8 cellular contexts compared by ENCODE assay signal in genomic region chrX:129360175-129360574, GRCh38.
DNase-seq lines count a peak whose midpoint lies in the region; ATAC-seq and TF ChIP-seq lines count a peak whose summit lies in the region.

No MANE protein-coding gene starts in this region.

- H3K79me1 ChIP-seq in trophoblast cell (ENCODE audit: low read length): no peaks in the 10 kb centered on the region

- H4K12ac ChIP-seq in trophoblast cell (ENCODE audit: low read depth, low read length): no peak overlapping the region

- no peak overlapping the region for H2AFZ ChIP-seq in trophoblast cell (ENCODE audit: insufficient read depth, low read length, poor library complexity)

- H3K4me1 ChIP-seq in trophoblast cell (ENCODE audit: control insufficient read depth in 1 of 2, insufficient read depth in 2 of 2, low read length in 2 of 2): no peaks in the 10 kb centered on the region

- no peaks in the 10 kb centered on the region for H3K9me3 ChIP-seq in trophoblast cell (ENCODE audit: insufficient read depth, low read depth, low read length)

- TF ChIP-seq CTCF in fibroblast of mammary gland (conservative IDR thresholded peaks at IDR 0.05; ENCODE audit: control insufficient read depth, insufficient read depth, low read depth, low read length): peak; percentile 59

- no peaks in the 10 kb centered on the region for H3K27me3 ChIP-seq in trophoblast cell (ENCODE audit: insufficient read depth, low read length)

- DNase-seq in CD1c-positive myeloid dendritic cell (ENCODE audit: extremely low spot score): peak; percentile 50
- DNase-seq in NCI-H2107 (lab: John Stamatoyannopoulos, UW): peak; percentile 6
- peak; percentile 0 to 27 for DNase-seq in activated CD4-positive, alpha-beta T cell treated with anti-CD3 and anti-CD28 coated beads, Interleukin-2, amount 50 U/mL, for 24 hours (ENCODE audit: low read depth in 1 of 2, low spot score in 1 of 2)
- peak; percentile 50 for DNase-seq in fibroblast of mammary gland (ENCODE audit: low read depth)
- peak; percentile 8 to 75 for DNase-seq in trophoblast cell
- DNase-seq in ureter (ENCODE audit: low spot score): no peak

- H3K4me3 ChIP-seq in fibroblast of mammary gland (ENCODE audit: control insufficient read depth, low read depth, low read length) (no peak overlapping the region), trophoblast cell (ENCODE audit: low read depth, low read length) (no peak overlapping the region)

- H3K79me2 ChIP-seq in trophoblast cell (ENCODE audit: control insufficient read depth, insufficient read depth, low read length, poor library complexity): no peaks in the 10 kb centered on the region

- ATAC-seq in GM18511 (IDR thresholded peaks at IDR 0.05; ENCODE audit: unreplicated experiment) (peak; percentile 96), HG02981 (IDR thresholded peaks at IDR 0.05; ENCODE audit: unreplicated experiment) (peak; percentile 88)

- no peak overlapping the region for H4K91ac ChIP-seq in trophoblast cell (ENCODE audit: low read depth, low read length)

- no peak overlapping the region for H3K4ac ChIP-seq in trophoblast cell (ENCODE audit: low read depth, low read length)

- H2BK120ac ChIP-seq in trophoblast cell (ENCODE audit: insufficient read depth, low read length, poor library complexity): no peak overlapping the region

- H3K9ac ChIP-seq in trophoblast cell (ENCODE audit: low read length): no peak overlapping the region

- no peak overlapping the region for H3K4me2 ChIP-seq in trophoblast cell (ENCODE audit: low read length)

- H3K14ac ChIP-seq in trophoblast cell (ENCODE audit: low read length): no peak overlapping the region

- no peak overlapping the region for H2AK5ac ChIP-seq in trophoblast cell (ENCODE audit: low read length)

- H3K18ac ChIP-seq in trophoblast cell (ENCODE audit: low read length): no peak overlapping the region

- no peak overlapping the region for H4K8ac ChIP-seq in trophoblast cell (ENCODE audit: low read depth, low read length)

- no CpG with 5 or more reads among the region's 5 CpGs for WGBS in trophoblast cell (ENCODE audit: extremely low coverage, insufficient coverage, insufficient read length)

- H3K36me3 ChIP-seq in trophoblast cell (ENCODE audit: control insufficient read depth in 1 of 2, insufficient read depth in 2 of 2, low read length in 2 of 2): no peaks in the 10 kb centered on the region

- H2BK12ac ChIP-seq in trophoblast cell (ENCODE audit: low read length): no peak overlapping the region

- H3K23ac ChIP-seq in trophoblast cell (ENCODE audit: low read length): no peak overlapping the region

- no peak overlapping the region for H2BK5ac ChIP-seq in trophoblast cell (ENCODE audit: low read depth, low read length, poor library complexity)

- H3K27ac ChIP-seq in trophoblast cell (ENCODE audit: low read depth, low read length): no peak overlapping the region
